8 cellular contexts compared by ENCODE assay signal in genomic region chr1:143803904-143804539, GRCh38.
DNase-seq lines count a peak whose midpoint lies in the region; ATAC-seq and TF ChIP-seq lines count a peak whose summit lies in the region.
"Not testable (repeated sequence)": the region's sequence is repeated elsewhere in the genome, so short reads cannot be mapped to it uniquely, and the experiment has no call there.

No MANE protein-coding gene starts in this region.

- not testable (repeated sequence) for H3K27me3 Mint-ChIP-seq in activated naive CD4-positive, alpha-beta T cell treated with anti-CD3 and anti-CD28 coated beads for 36 hours (ENCODE audit: low read depth)

- CTCF ChIA-PET in activated naive CD4-positive, alpha-beta T cell treated with anti-CD3 and anti-CD28 coated beads for 36 hours (lab: Charles Lee), result not testable (repeated sequence)

- not testable (repeated sequence) for TF ChIP-seq CTCF in esophagus muscularis mucosa (IDR thresholded peaks at IDR 0.05)

- H3K27ac ChIP-seq in esophagus muscularis mucosa (replicated peaks in 1 of 4); aorta (ENCODE audit: low read depth in 1 of 2, low read length in 2 of 2): not testable (repeated sequence)

- in situ Hi-C loops in SK-MEL-5 (cut with HindIII; ENCODE audit: low pct_unique_long_range_greater_than_20kb, low sequenced_read_pairs), result not testable (repeated sequence)

- not testable (repeated sequence) for H3K4me1 ChIP-seq in esophagus muscularis mucosa; aorta (ENCODE audit: control insufficient read depth in 1 of 2, insufficient read depth in 2 of 2, low read length in 2 of 2)

- peak overlapping the region; percentile 53; the same call in 1 of the 2 replicates for H3K4me3 ChIP-seq in GM08714 (ENCODE audit: low read length)
- peak overlapping the region in 2 of 4 donors; percentile 8 to 53 for H3K4me3 ChIP-seq in esophagus muscularis mucosa
- not testable (repeated sequence) for H3K4me3 ChIP-seq in aorta (ENCODE audit: low read length in 2 of 2)

- peak overlapping the region; percentile 18 for H3K27ac Mint-ChIP-seq in activated naive CD4-positive, alpha-beta T cell treated with anti-CD3 and anti-CD28 coated beads for 36 hours

- H3K9me3 ChIP-seq in esophagus muscularis mucosa; aorta (ENCODE audit: control insufficient read depth, low read length): not testable (repeated sequence)

- DNase-seq in SK-MEL-5 (ENCODE audit: low read depth, low spot score) (peak; percentile 69), esophagus muscularis mucosa (ENCODE audit: extremely low spot score) (peak; percentile 14), kidney tubule cell (ENCODE audit: low spot score) (peak; percentile 55), putamen (ENCODE audit: low spot score) (peak; percentile 18), aorta (peak; percentile 30 to 35)
- peak; percentile 47 for DNase-seq in activated naive CD4-positive, alpha-beta T cell treated with anti-CD3 and anti-CD28 coated beads for 36 hours

- WGBS in esophagus muscularis mucosa, result 2% methylated on average over 16 of the region's 29 CpGs
- WGBS in aorta, 2 donors, result 1 to 2% methylated on average over 28 to 29 of the region's 29 CpGs

- TF ChIP-seq POLR2A in esophagus muscularis mucosa (IDR thresholded peaks at IDR 0.05; ENCODE audit: low read depth), result not testable (repeated sequence)

- H3K36me3 ChIP-seq in esophagus muscularis mucosa; aorta (ENCODE audit: control insufficient read depth in 1 of 2, insufficient read depth in 2 of 2, low read length in 1 of 2): not testable (repeated sequence)

- not testable (repeated sequence) for H3K9me3 Mint-ChIP-seq in activated naive CD4-positive, alpha-beta T cell treated with anti-CD3 and anti-CD28 coated beads for 36 hours

- not testable (repeated sequence) for TF ChIP-seq EP300 in esophagus muscularis mucosa (IDR thresholded peaks at IDR 0.05)

- ATAC-seq in HG02981 (IDR thresholded peaks at IDR 0.05; ENCODE audit: unreplicated experiment) (peak; percentile 45), aorta (ENCODE audit: low FRiP score) (peak; percentile 77)

- peak overlapping the region; percentile 62 for H3K4me3 Mint-ChIP-seq in activated naive CD4-positive, alpha-beta T cell treated with anti-CD3 and anti-CD28 coated beads for 36 hours

- not testable (repeated sequence) for H3K36me3 Mint-ChIP-seq in activated naive CD4-positive, alpha-beta T cell treated with anti-CD3 and anti-CD28 coated beads for 36 hours (ENCODE audit: low read depth)

- H3K27me3 ChIP-seq in esophagus muscularis mucosa; aorta (ENCODE audit: control insufficient read depth in 1 of 2, insufficient read depth in 2 of 2, low read length in 1 of 2): not testable (repeated sequence)

- intact Hi-C loops in activated naive CD4-positive, alpha-beta T cell treated with anti-CD3 and anti-CD28 coated beads for 36 hours (cut with micrococcal nuclease); esophagus muscularis mucosa (cut with DNase I); aorta (cut with DNase I): not testable (repeated sequence)

- not testable (repeated sequence) for H3K4me1 Mint-ChIP-seq in activated naive CD4-positive, alpha-beta T cell treated with anti-CD3 and anti-CD28 coated beads for 36 hours (ENCODE audit: low read depth)

Comparison
In these comparisons a context has a peak if more than half of its experiments do, and no peak if none do; other contexts are left out.
1. DNase-seq: peak in every context shown above with its lines; median percentile 69 in SK-MEL-5; 55 in kidney tubule cell; 47 in activated naive CD4-positive, alpha-beta T cell treated with anti-CD3 and anti-CD28 coated beads for 36 hours; 32 in aorta; 18 in putamen; 14 in esophagus muscularis mucosa.